Comparison of ENCODE assay signal across 8 cellular contexts in genomic region chr5:157857821-157858526, GRCh38. TPM values are rescaled to one million over a fixed set of nuclear protein-coding genes. Genes with fewer than 3 reads are reported as not detected.
DNase-seq lines count a peak whose midpoint lies in the region; ATAC-seq and TF ChIP-seq lines count a peak whose summit lies in the region.

No MANE protein-coding gene starts in this region.

- H3K27me3 ChIP-seq in CD4-positive, alpha-beta memory T cell (ENCODE audit: insufficient read depth, low read length), result no peaks in the 10 kb centered on the region
- H3K27me3 ChIP-seq in cardiac muscle cell, result no peaks in the 10 kb centered on the region
- no peaks in the 10 kb centered on the region for H3K27me3 ChIP-seq in rectal smooth muscle tissue (ENCODE audit: control insufficient read depth, insufficient read depth, low read length)

- peak overlapping the region; percentile 54 to 82 for H3K4me3 ChIP-seq in CD4-positive, alpha-beta memory T cell (ENCODE audit: low read length in 2 of 2)
- peak overlapping the region; percentile 93 for H3K4me3 ChIP-seq in Jurkat, Clone E6-1 (ENCODE audit: low read length)
- H3K4me3 ChIP-seq in cardiac muscle cell (peak overlapping the region; percentile 44), rectal smooth muscle tissue (ENCODE audit: low read length) (peak overlapping the region; percentile 88)

- peak overlapping the region; percentile 85 for H3K27ac ChIP-seq in CD4-positive, alpha-beta memory T cell (ENCODE audit: low read depth, low read length)
- H3K27ac ChIP-seq in cardiac muscle cell (peak overlapping the region; percentile 77), rectal smooth muscle tissue (ENCODE audit: low read depth, low read length) (peak overlapping the region; percentile 95)

- no peak for TF ChIP-seq CTCF in cardiac muscle cell (IDR thresholded peaks at IDR 0.05; ENCODE audit: low read depth, low read length)

- H3K27ac Mint-ChIP-seq in CD4-positive, alpha-beta memory T cell, result peak overlapping the region; percentile 93 to 99 (median 96)
- peak overlapping the region; percentile 98 for H3K27ac Mint-ChIP-seq in activated CD8-positive, alpha-beta T cell treated with anti-CD3 and anti-CD28 coated beads, Interleukin-2, amount 10 ng/mL, durations not matched to agents 7 days and 5 days

- H3K36me3 Mint-ChIP-seq in CD4-positive, alpha-beta memory T cell, result peaks cover 5 to 17% of the 10 kb centered on the region in 2 donors
- peaks cover 21% of the 10 kb centered on the region for H3K36me3 Mint-ChIP-seq in activated CD8-positive, alpha-beta T cell treated with anti-CD3 and anti-CD28 coated beads, Interleukin-2, amount 10 ng/mL, durations not matched to agents 7 days and 5 days (ENCODE audit: low read depth)

- intact Hi-C loops in CD4-positive, alpha-beta memory T cell (cut with micrococcal nuclease), result loop anchor here (1.0 to 5.0 kb wide), 4 partner anchors 36 to 716 kb away; partner anchors contain the start of gene MED7

- peak; percentile 20 to 40 (median 29) for DNase-seq in CD4-positive, alpha-beta memory T cell
- peak; percentile 69 for DNase-seq in Jurkat, Clone E6-1 (ENCODE audit: low read depth, low spot score)
- DNase-seq in activated CD8-positive, alpha-beta T cell treated with anti-CD3 and anti-CD28 coated beads, Interleukin-2, amount 10 ng/mL, durations not matched to agents 7 days and 5 days, result no peak
- DNase-seq in cardiac muscle cell (ENCODE audit: low read depth in 1 of 2, low spot score in 1 of 2) (peak; percentile 11 to 35), OCI-M2 (lab: John Stamatoyannopoulos, UW; ENCODE audit: unreplicated experiment) (no peak)
- no peak for DNase-seq in activated CD8-positive, alpha-beta memory T cell treated with anti-CD3 and anti-CD28 coated beads, Interleukin-2, amount 50 U/mL, for 4 hours

- peaks cover 63% of the 10 kb centered on the region for H3K4me1 ChIP-seq in CD4-positive, alpha-beta memory T cell (ENCODE audit: insufficient read depth, low read length)
- H3K4me1 ChIP-seq in cardiac muscle cell (ENCODE audit: low read depth), result peaks cover 5% of the 10 kb centered on the region
- peaks cover 3% of the 10 kb centered on the region for H3K4me1 ChIP-seq in rectal smooth muscle tissue (ENCODE audit: control insufficient read depth, insufficient read depth, low read length)

- no peaks in the 10 kb centered on the region for H3K9me3 Mint-ChIP-seq in CD4-positive, alpha-beta memory T cell
- H3K9me3 Mint-ChIP-seq in activated CD8-positive, alpha-beta T cell treated with anti-CD3 and anti-CD28 coated beads, Interleukin-2, amount 10 ng/mL, durations not matched to agents 7 days and 5 days (ENCODE audit: insufficient read depth), result no peaks in the 10 kb centered on the region

- H3K4me1 Mint-ChIP-seq in CD4-positive, alpha-beta memory T cell, result peaks cover 49 to 81% (median 62%) of the 10 kb centered on the region in 4 donors
- peaks cover 73% of the 10 kb centered on the region for H3K4me1 Mint-ChIP-seq in activated CD8-positive, alpha-beta T cell treated with anti-CD3 and anti-CD28 coated beads, Interleukin-2, amount 10 ng/mL, durations not matched to agents 7 days and 5 days (ENCODE audit: low read depth)

- peak overlapping the region; percentile 94 to 99 (median 95) for H3K4me3 Mint-ChIP-seq in CD4-positive, alpha-beta memory T cell
- peak overlapping the region; percentile 88 for H3K4me3 Mint-ChIP-seq in activated CD8-positive, alpha-beta T cell treated with anti-CD3 and anti-CD28 coated beads, Interleukin-2, amount 10 ng/mL, durations not matched to agents 7 days and 5 days

- peak overlapping the region; percentile 63 for H3K9ac ChIP-seq in rectal smooth muscle tissue (ENCODE audit: low read length)

- H3K36me3 ChIP-seq in CD4-positive, alpha-beta memory T cell (ENCODE audit: insufficient read depth, low read length), result no peaks in the 10 kb centered on the region
- H3K36me3 ChIP-seq in cardiac muscle cell (no peaks in the 10 kb centered on the region), rectal smooth muscle tissue (ENCODE audit: control insufficient read depth, insufficient read depth, low read length) (no peaks in the 10 kb centered on the region)

- no peaks in the 10 kb centered on the region for H3K9me3 ChIP-seq in CD4-positive, alpha-beta memory T cell (ENCODE audit: control insufficient read depth in 1 of 2, low read length in 2 of 2)
- no peaks in the 10 kb centered on the region for H3K9me3 ChIP-seq in cardiac muscle cell (ENCODE audit: low read depth)

- CTCF ChIA-PET in CD4-positive, alpha-beta memory T cell (lab: Charles Lee; ENCODE audit: partially characterized antibody), result interaction anchor here (0.6 to 2.0 kb wide), 13 partner anchors 26 to 1560 kb away, joined by 3 to 20 read pairs (median 4); no protein-coding TSS in a partner anchor
- CTCF ChIA-PET in activated CD8-positive, alpha-beta T cell treated with anti-CD3 and anti-CD28 coated beads, Interleukin-2, amount 10 ng/mL, durations not matched to agents 7 days and 5 days (lab: Charles Lee), result interaction anchor here (0.7 to 1.8 kb wide), 8 partner anchors 29 to 137 kb away, joined by 3 to 8 read pairs (median 5); no protein-coding TSS in a partner anchor

- ATAC-seq in activated CD8-positive, alpha-beta T cell treated with anti-CD3 and anti-CD28 coated beads, Interleukin-2, amount 10 ng/mL, durations not matched to agents 7 days and 5 days, result peak; percentile 34
- no peak for ATAC-seq in HG02973 (IDR thresholded peaks at IDR 0.05; ENCODE audit: unreplicated experiment)

- POLR2A ChIA-PET in CD4-positive, alpha-beta memory T cell (lab: Charles Lee; ENCODE audit: partially characterized antibody), result interaction anchor here (0.9 to 1.2 kb wide), 4 partner anchors 29 to 716 kb away, joined by 3 to 5 read pairs (median 4); partner anchors contain the start of gene MED7
- POLR2A ChIA-PET in activated CD8-positive, alpha-beta T cell treated with anti-CD3 and anti-CD28 coated beads, Interleukin-2, amount 10 ng/mL, durations not matched to agents 7 days and 5 days (lab: Charles Lee), result interaction anchor here (1.0 to 1.4 kb wide), 3 partner anchors 32 to 91 kb away, joined by 3 to 4 read pairs (median 3); no protein-coding TSS in a partner anchor

- H3K27me3 Mint-ChIP-seq in CD4-positive, alpha-beta memory T cell, result no peaks in the 10 kb centered on the region
- H3K27me3 Mint-ChIP-seq in activated CD8-positive, alpha-beta T cell treated with anti-CD3 and anti-CD28 coated beads, Interleukin-2, amount 10 ng/mL, durations not matched to agents 7 days and 5 days (ENCODE audit: low read depth), result no peaks in the 10 kb centered on the region

RNA-seq across cellular contexts. Expression of gene CLINT1, which starts 1.0 kb away (rescaled TPM):
- total RNA-seq in CD4-positive, alpha-beta memory T cell, result 10 to 100 TPM; 70.5 to 73.9 TPM
- 10 to 100 TPM; 80.9 to 88.2 TPM for polyA plus RNA-seq in CD4-positive, alpha-beta memory T cell
- 79.1 TPM for polyA plus RNA-seq in Jurkat, Clone E6-1 (2012; ENCODE audit: insufficient read depth, insufficient read length)
- 10 to 100 TPM; 65.7 to 67.2 TPM for total RNA-seq in activated CD8-positive, alpha-beta T cell treated with anti-CD3 and anti-CD28 coated beads, Interleukin-2, amount 10 ng/mL, durations not matched to agents 7 days and 5 days
- total RNA-seq in cardiac muscle cell, result 47.0 and 56.2 TPM in 2 replicates
- polyA plus RNA-seq in cardiac muscle cell, result 51.7 and 56.7 TPM in 2 replicates

Comparison
In these comparisons a context has a peak if more than half of its experiments do, and no peak if none do; other contexts are left out.
1. DNase-seq: peak in CD4-positive, alpha-beta memory T cell (5 of 5), Jurkat, Clone E6-1 (single experiment) and cardiac muscle cell (2 of 2); none in activated CD8-positive, alpha-beta T cell treated with anti-CD3 and anti-CD28 coated beads, Interleukin-2, amount 10 ng/mL, durations not matched to agents 7 days and 5 days (single experiment), OCI-M2 (single experiment) and activated CD8-positive, alpha-beta memory T cell treated with anti-CD3 and anti-CD28 coated beads, Interleukin-2, amount 50 U/mL, for 4 hours (single experiment).
2. Peak in every context shown above with its lines, with median percentiles within 50 percentile points of each other: H3K27ac ChIP-seq and H3K4me3 ChIP-seq.